12 cellular contexts compared by ENCODE assay signal in genomic region chr2:168594778-168595177, GRCh38.
DNase-seq lines count a peak whose midpoint lies in the region; ATAC-seq and TF ChIP-seq lines count a peak whose summit lies in the region.
"Had no signal": no experiment of that assay in that cellular context is flagged by ENCODE, and none has a peak within 500 bp of the region (broad histone marks: within the 10 kb centered on the region; RNA-seq: fewer than 3 reads in every experiment).

No MANE protein-coding gene starts in this region.

- no peak overlapping the region for H3K4me3 Mint-ChIP-seq in brain

- no peaks in the 10 kb centered on the region for H3K27me3 Mint-ChIP-seq in brain

- no peak for DNase-seq in NCI-H748 (lab: John Stamatoyannopoulos, UW; ENCODE audit: unreplicated experiment)
- no peak for DNase-seq in GM19238 (ENCODE audit: insufficient read length, low spot score)
- no peak for DNase-seq in caudate nucleus (lab: John Stamatoyannopoulos, UW)
- DNase-seq in gastrocnemius medialis: no peak
- DNase-seq: activated CD4-positive, alpha-beta T cell treated with anti-CD3 and anti-CD28 coated beads, Interleukin-2, amount 50 U/mL, for 4 hours; NCI-H187; SHP77 treated with DMSO at 0.1 percent for 48 hours had no signal

- H3K4me1 ChIP-seq in gastrocnemius medialis: peaks cover 4 to 15% of the 10 kb centered on the region in 2 donors

- H3K36me3 Mint-ChIP-seq in brain: peaks cover 10% of the 10 kb centered on the region

- ATAC-seq in GM18861 (IDR thresholded peaks at IDR 0.05; ENCODE audit: unreplicated experiment) (peak; percentile 85), GM21390 (IDR thresholded peaks at IDR 0.05; ENCODE audit: unreplicated experiment) (peak; percentile 81), HG03095 (IDR thresholded peaks at IDR 0.05; ENCODE audit: unreplicated experiment) (peak; percentile 80), gastrocnemius medialis (no peak)
- ATAC-seq: left lobe of liver had no signal

- no peaks in the 10 kb centered on the region for H3K9me3 ChIP-seq in gastrocnemius medialis

- no peaks in the 10 kb centered on the region for H3K36me3 ChIP-seq in gastrocnemius medialis

- intact Hi-C loops in gastrocnemius medialis (cut with DNase I; ENCODE audit: low total_unique reads): no loop called here

- H3K27me3 ChIP-seq in gastrocnemius medialis: no peaks in the 10 kb centered on the region

- TF ChIP-seq CTCF in brain (conservative IDR thresholded peaks at IDR 0.05) (no peak), gastrocnemius medialis (IDR thresholded peaks at IDR 0.05 in 4 of 5, conservative IDR thresholded peaks at IDR 0.05 in 1 of 5) (no peak)

- H3K4me3 ChIP-seq in gastrocnemius medialis: no peak overlapping the region

- peaks cover 54% of the 10 kb centered on the region for H3K4me1 Mint-ChIP-seq in brain

- in situ Hi-C loops in gastrocnemius medialis (cut with MboI; ENCODE audit: low sequenced_read_pairs in 4 of 4): no loop called here

- H3K9me3 Mint-ChIP-seq in brain: peaks cover 0 to 3% (median 0%) of the 10 kb centered on the region in 5 experiments

- TF ChIP-seq POLR2A in gastrocnemius medialis (IDR thresholded peaks at IDR 0.05): no peak

- no peak overlapping the region for H3K27ac ChIP-seq in caudate nucleus (ENCODE audit: low read depth, low read length)
- H3K27ac ChIP-seq in gastrocnemius medialis: no peak overlapping the region

- peak overlapping the region in 3 of 5 experiments; percentile 7 to 57 (median 11) for H3K27ac Mint-ChIP-seq in brain

Comparison
In these comparisons a context has a peak if more than half of its experiments do, and no peak if none do; other contexts are left out.
1. ATAC-seq: peak in GM18861 (single experiment), GM21390 (single experiment) and HG03095 (single experiment); none in gastrocnemius medialis (0 of 2).